ENCODE assay signal across 1 cellular context in the genomic region with DNA sequence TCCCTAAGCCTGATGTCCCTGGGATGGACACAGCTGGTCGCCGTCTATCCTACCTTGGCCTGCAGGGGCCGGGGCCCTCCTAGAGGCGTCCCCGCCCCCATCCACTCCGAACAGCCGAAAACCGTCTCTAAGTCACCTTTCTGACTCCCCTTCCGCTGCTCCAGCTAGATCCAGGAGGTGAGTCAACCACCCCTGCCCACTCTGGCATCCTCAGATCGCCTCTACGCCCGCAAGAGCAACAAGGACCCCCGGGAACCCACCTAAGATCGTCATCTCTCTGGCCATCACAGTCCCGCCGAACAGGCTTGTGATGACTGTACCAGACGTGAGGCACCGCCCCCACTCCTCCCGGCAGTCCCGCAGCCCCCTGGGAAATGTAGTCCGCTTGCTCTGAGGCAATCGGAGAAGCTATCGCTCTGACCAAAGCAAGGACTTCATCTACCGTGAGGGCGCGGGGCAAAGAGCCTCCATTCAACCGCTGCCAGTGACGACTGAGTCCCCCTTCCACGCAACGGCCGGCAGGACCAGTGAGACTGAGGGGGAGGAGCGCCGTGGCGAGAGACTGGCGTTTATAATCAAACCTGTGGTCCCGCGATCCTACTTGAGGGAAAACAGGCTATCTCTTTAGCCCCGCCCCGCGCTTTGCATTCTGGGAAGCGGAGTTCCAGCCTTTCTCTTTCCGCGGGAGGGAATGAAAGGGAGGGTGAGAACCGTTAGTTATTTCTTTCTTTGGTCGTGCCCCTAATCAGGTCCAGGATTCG.
TF ChIP-seq lines count a peak whose summit lies in the region.

Gene HSPA13, minus strand, starts transcription at position 312 of the 761 bp plus-strand sequence. Its CDS starts 27 bp downstream, at position 285.

TF ChIP-seq in HepG2, 621 proteins besides CTCF, POLR2A, EP300 and RAD21 (continued from another document and continues in another):
- TF ChIP-seq, protein P1, sequence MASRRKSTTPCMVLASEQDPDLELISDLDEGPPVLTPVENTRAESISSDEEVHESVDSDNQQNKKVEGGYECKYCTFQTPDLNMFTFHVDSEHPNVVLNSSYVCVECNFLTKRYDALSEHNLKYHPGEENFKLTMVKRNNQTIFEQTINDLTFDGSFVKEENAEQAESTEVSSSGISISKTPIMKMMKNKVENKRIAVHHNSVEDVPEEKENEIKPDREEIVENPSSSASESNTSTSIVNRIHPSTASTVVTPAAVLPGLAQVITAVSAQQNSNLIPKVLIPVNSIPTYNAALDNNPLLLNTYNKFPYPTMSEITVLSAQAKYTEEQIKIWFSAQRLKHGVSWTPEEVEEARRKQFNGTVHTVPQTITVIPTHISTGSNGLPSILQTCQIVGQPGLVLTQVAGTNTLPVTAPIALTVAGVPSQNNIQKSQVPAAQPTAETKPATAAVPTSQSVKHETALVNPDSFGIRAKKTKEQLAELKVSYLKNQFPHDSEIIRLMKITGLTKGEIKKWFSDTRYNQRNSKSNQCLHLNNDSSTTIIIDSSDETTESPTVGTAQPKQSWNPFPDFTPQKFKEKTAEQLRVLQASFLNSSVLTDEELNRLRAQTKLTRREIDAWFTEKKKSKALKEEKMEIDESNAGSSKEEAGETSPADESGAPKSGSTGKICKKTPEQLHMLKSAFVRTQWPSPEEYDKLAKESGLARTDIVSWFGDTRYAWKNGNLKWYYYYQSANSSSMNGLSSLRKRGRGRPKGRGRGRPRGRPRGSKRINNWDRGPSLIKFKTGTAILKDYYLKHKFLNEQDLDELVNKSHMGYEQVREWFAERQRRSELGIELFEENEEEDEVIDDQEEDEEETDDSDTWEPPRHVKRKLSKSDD (CRISPR knock-in tag; IDR thresholded peaks at IDR 0.05; ENCODE audit: low read depth) = no peak
- TF ChIP-seq, protein P2, sequence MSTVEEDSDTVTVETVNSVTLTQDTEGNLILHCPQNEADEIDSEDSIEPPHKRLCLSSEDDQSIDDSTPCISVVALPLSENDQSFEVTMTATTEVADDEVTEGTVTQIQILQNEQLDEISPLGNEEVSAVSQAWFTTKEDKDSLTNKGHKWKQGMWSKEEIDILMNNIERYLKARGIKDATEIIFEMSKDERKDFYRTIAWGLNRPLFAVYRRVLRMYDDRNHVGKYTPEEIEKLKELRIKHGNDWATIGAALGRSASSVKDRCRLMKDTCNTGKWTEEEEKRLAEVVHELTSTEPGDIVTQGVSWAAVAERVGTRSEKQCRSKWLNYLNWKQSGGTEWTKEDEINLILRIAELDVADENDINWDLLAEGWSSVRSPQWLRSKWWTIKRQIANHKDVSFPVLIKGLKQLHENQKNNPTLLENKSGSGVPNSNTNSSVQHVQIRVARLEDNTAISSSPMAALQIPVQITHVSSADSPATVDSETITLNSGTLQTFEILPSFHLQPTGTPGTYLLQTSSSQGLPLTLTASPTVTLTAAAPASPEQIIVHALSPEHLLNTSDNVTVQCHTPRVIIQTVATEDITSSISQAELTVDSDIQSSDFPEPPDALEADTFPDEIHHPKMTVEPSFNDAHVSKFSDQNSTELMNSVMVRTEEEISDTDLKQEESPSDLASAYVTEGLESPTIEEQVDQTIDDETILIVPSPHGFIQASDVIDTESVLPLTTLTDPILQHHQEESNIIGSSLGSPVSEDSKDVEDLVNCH (CRISPR knock-in tag; IDR thresholded peaks at IDR 0.05) = no peak
- 0 out of 2 replicates have a peak, but pooled peaks have one; percentile 23 for TF ChIP-seq HOXA5 (CRISPR knock-in tag; IDR thresholded peaks at IDR 0.05)
- no peak for TF ChIP-seq ELK4 (CRISPR knock-in tag; IDR thresholded peaks at IDR 0.05; ENCODE audit: borderline replicate concordance)
- TF ChIP-seq, protein P3, sequence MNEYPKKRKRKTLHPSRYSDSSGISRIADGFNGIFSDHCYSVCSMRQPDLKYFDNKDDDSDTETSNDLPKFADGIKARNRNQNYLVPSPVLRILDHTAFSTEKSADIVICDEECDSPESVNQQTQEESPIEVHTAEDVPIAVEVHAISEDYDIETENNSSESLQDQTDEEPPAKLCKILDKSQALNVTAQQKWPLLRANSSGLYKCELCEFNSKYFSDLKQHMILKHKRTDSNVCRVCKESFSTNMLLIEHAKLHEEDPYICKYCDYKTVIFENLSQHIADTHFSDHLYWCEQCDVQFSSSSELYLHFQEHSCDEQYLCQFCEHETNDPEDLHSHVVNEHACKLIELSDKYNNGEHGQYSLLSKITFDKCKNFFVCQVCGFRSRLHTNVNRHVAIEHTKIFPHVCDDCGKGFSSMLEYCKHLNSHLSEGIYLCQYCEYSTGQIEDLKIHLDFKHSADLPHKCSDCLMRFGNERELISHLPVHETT (CRISPR knock-in tag; conservative IDR thresholded peaks at IDR 0.05) = 0 out of 2 replicates have a peak, but pooled peaks have one; percentile 27
- no peak for TF ChIP-seq MTF1 (CRISPR knock-in tag; IDR thresholded peaks at IDR 0.05)
- TF ChIP-seq IRF2 (CRISPR knock-in tag; IDR thresholded peaks at IDR 0.05) = peak; percentile 67
- no peak for TF ChIP-seq GABPA (IDR thresholded peaks at IDR 0.05; ENCODE audit: low read depth, low read length)
- peak; percentile 71 for TF ChIP-seq GABPA (CRISPR knock-in tag; IDR thresholded peaks at IDR 0.05; ENCODE audit: low read depth)
- no peak for TF ChIP-seq CENPX (CRISPR knock-in tag; IDR thresholded peaks at IDR 0.05)
- TF ChIP-seq FLYWCH1 (CRISPR knock-in tag; IDR thresholded peaks at IDR 0.05) = no peak
- TF ChIP-seq ZFP37 (CRISPR knock-in tag; IDR thresholded peaks at IDR 0.05; ENCODE audit: borderline replicate concordance) = no peak
- peak; percentile 81 for TF ChIP-seq YEATS2 (CRISPR knock-in tag; IDR thresholded peaks at IDR 0.05; ENCODE audit: borderline replicate concordance)
- peak; percentile 71; the same call in 1 of the 2 replicates for TF ChIP-seq SP5 (CRISPR knock-in tag; IDR thresholded peaks at IDR 0.05; ENCODE audit: borderline replicate concordance, low read depth)
- TF ChIP-seq ZMYM4 (CRISPR knock-in tag; IDR thresholded peaks at IDR 0.05) = peak; percentile 66; the same call in 1 of the 2 replicates
- TF ChIP-seq ZFP36L1 (CRISPR knock-in tag; IDR thresholded peaks at IDR 0.05) = no peak
- TF ChIP-seq FOXC1 (CRISPR knock-in tag; IDR thresholded peaks at IDR 0.05; ENCODE audit: borderline replicate concordance) = no peak
- TF ChIP-seq HOXA3 (CRISPR knock-in tag; IDR thresholded peaks at IDR 0.05) = peak; percentile 84
- TF ChIP-seq SUZ12 (IDR thresholded peaks at IDR 0.05; ENCODE audit: low read depth, low read length) = peak; percentile 96
- TF ChIP-seq, protein P4, sequence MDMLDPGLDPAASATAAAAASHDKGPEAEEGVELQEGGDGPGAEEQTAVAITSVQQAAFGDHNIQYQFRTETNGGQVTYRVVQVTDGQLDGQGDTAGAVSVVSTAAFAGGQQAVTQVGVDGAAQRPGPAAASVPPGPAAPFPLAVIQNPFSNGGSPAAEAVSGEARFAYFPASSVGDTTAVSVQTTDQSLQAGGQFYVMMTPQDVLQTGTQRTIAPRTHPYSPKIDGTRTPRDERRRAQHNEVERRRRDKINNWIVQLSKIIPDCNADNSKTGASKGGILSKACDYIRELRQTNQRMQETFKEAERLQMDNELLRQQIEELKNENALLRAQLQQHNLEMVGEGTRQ (IDR thresholded peaks at IDR 0.05; ENCODE audit: low read depth, low read length) = no peak
- TF ChIP-seq, protein P4 (CRISPR knock-in tag; IDR thresholded peaks at IDR 0.05; ENCODE audit: borderline replicate concordance) = no peak
- no peak; the same call in 1 of the 2 replicates for TF ChIP-seq FOXM1 (CRISPR knock-in tag; IDR thresholded peaks at IDR 0.05)
- no peak for TF ChIP-seq FOXO1 (CRISPR knock-in tag; IDR thresholded peaks at IDR 0.05)
- no peak for TF ChIP-seq NFE2L1 (CRISPR knock-in tag; IDR thresholded peaks at IDR 0.05; ENCODE audit: borderline replicate concordance)
- TF ChIP-seq SIN3B (IDR thresholded peaks at IDR 0.05; ENCODE audit: low read length) = no peak; the same call in 1 of the 2 replicates
- peak; percentile 79 for TF ChIP-seq CHD2 (IDR thresholded peaks at IDR 0.05; ENCODE audit: low read depth, low read length)
- no peak for TF ChIP-seq ZNF672 (CRISPR knock-in tag; IDR thresholded peaks at IDR 0.05)
- no peak for TF ChIP-seq ZNF614 (CRISPR knock-in tag; IDR thresholded peaks at IDR 0.05; ENCODE audit: borderline replicate concordance)
- no peak for TF ChIP-seq RBAK (CRISPR knock-in tag; IDR thresholded peaks at IDR 0.05)
- TF ChIP-seq, protein P5, sequence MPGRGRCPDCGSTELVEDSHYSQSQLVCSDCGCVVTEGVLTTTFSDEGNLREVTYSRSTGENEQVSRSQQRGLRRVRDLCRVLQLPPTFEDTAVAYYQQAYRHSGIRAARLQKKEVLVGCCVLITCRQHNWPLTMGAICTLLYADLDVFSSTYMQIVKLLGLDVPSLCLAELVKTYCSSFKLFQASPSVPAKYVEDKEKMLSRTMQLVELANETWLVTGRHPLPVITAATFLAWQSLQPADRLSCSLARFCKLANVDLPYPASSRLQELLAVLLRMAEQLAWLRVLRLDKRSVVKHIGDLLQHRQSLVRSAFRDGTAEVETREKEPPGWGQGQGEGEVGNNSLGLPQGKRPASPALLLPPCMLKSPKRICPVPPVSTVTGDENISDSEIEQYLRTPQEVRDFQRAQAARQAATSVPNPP (CRISPR knock-in tag; IDR thresholded peaks at IDR 0.05) = no peak
- no peak for TF ChIP-seq PBX3 (CRISPR knock-in tag; IDR thresholded peaks at IDR 0.05; ENCODE audit: borderline replicate concordance)
- TF ChIP-seq ZNF350 (CRISPR knock-in tag; IDR thresholded peaks at IDR 0.05; ENCODE audit: borderline replicate concordance, low read depth) = peak; percentile 64
- TF ChIP-seq NONO (IDR thresholded peaks at IDR 0.05) = no peak
- TF ChIP-seq NONO (CRISPR knock-in tag; conservative IDR thresholded peaks at IDR 0.05) = peak; percentile 68
- no peak for TF ChIP-seq ZNF34 (CRISPR knock-in tag; IDR thresholded peaks at IDR 0.05; ENCODE audit: borderline replicate concordance)
- TF ChIP-seq, protein P6, sequence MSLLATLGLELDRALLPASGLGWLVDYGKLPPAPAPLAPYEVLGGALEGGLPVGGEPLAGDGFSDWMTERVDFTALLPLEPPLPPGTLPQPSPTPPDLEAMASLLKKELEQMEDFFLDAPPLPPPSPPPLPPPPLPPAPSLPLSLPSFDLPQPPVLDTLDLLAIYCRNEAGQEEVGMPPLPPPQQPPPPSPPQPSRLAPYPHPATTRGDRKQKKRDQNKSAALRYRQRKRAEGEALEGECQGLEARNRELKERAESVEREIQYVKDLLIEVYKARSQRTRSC (CRISPR knock-in tag; IDR thresholded peaks at IDR 0.05; ENCODE audit: low read depth) = no peak
- TF ChIP-seq ASH2L (IDR thresholded peaks at IDR 0.05; ENCODE audit: insufficient read length, low read depth, low read length) = peak; percentile 38
- no peak for TF ChIP-seq BRCA1 (CRISPR knock-in tag; IDR thresholded peaks at IDR 0.05)
- TF ChIP-seq CCDC6 (CRISPR knock-in tag; IDR thresholded peaks at IDR 0.05) = no peak
- no peak for TF ChIP-seq ZNF629 (CRISPR knock-in tag; conservative IDR thresholded peaks at IDR 0.05)
- TF ChIP-seq NFKBIZ (CRISPR knock-in tag; IDR thresholded peaks at IDR 0.05) = no peak
- TF ChIP-seq DNMT1 (CRISPR knock-in tag; IDR thresholded peaks at IDR 0.05) = no peak
- no peak for TF ChIP-seq ZFP36L2 (CRISPR knock-in tag; IDR thresholded peaks at IDR 0.05)
- TF ChIP-seq ZBTB42 (CRISPR knock-in tag; IDR thresholded peaks at IDR 0.05) = no peak
- no peak for TF ChIP-seq SRSF4 (IDR thresholded peaks at IDR 0.05; ENCODE audit: low read depth, low read length, poor library complexity, severe bottlenecking)
- TF ChIP-seq, protein P7, sequence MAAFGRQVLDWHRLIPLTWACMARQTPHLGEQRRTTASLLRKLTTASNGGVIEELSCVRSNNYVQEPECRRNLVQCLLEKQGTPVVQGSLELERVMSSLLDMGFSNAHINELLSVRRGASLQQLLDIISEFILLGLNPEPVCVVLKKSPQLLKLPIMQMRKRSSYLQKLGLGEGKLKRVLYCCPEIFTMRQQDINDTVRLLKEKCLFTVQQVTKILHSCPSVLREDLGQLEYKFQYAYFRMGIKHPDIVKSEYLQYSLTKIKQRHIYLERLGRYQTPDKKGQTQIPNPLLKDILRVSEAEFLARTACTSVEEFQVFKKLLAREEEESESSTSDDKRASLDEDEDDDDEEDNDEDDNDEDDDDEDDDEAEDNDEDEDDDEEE (CRISPR knock-in tag; IDR thresholded peaks at IDR 0.05) = no peak
- no peak for TF ChIP-seq FIP1L1 (IDR thresholded peaks at IDR 0.05; ENCODE audit: borderline replicate concordance, insufficient read depth, low read depth, low read length)
- no peak for TF ChIP-seq ZNF207 (IDR thresholded peaks at IDR 0.05; ENCODE audit: borderline replicate concordance)
